Comparison of ENCODE assay signal across 15 cellular contexts in genomic region chr2:144233226-144234114, GRCh38.
DNase-seq lines count a peak whose midpoint lies in the region; ATAC-seq and TF ChIP-seq lines count a peak whose summit lies in the region.
"Had no signal": no experiment of that assay in that cellular context is flagged by ENCODE, and none has a peak within 500 bp of the region (broad histone marks: within the 10 kb centered on the region; RNA-seq: fewer than 3 reads in every experiment).

No MANE protein-coding gene starts in this region.

- no peaks in the 10 kb centered on the region for H3K27me3 ChIP-seq in CD4-positive, CD25-positive, alpha-beta regulatory T cell (ENCODE audit: control insufficient read depth, insufficient read depth, low read length)
- H3K27me3 ChIP-seq in HL-60 (ENCODE audit: insufficient read depth, poor library complexity, severe bottlenecking) (no peaks in the 10 kb centered on the region), aorta (ENCODE audit: control insufficient read depth in 1 of 2, insufficient read depth in 2 of 2, low read length in 1 of 2) (no peaks in the 10 kb centered on the region)
- H3K27me3 ChIP-seq: stomach had no signal

- H3K4me1 ChIP-seq in CD4-positive, CD25-positive, alpha-beta regulatory T cell (ENCODE audit: control insufficient read depth, insufficient read depth, low read length, poor library complexity, severe bottlenecking) = peaks cover 26% of the 10 kb centered on the region
- peaks cover 0 to 2% of the 10 kb centered on the region in 2 donors for H3K4me1 ChIP-seq in aorta (ENCODE audit: control insufficient read depth in 1 of 2, insufficient read depth in 2 of 2, low read length in 2 of 2)

- peak overlapping the region; percentile 66 for H3K4me3 ChIP-seq in CD4-positive, CD25-positive, alpha-beta regulatory T cell (ENCODE audit: low read depth, low read length)
- no peak overlapping the region for H3K4me3 ChIP-seq in HL-60 (replicated peaks; ENCODE audit: insufficient read depth, low read length)
- no peak overlapping the region for H3K4me3 ChIP-seq in aorta (ENCODE audit: low read length in 2 of 2)
- H3K4me3 ChIP-seq: stomach had no signal

- H3K27ac Mint-ChIP-seq in CD4-positive, CD25-positive, alpha-beta regulatory T cell = peak overlapping the region in 2 of 3 donors; percentile 74 to 86
- no peak overlapping the region for H3K27ac Mint-ChIP-seq in memory B cell

- 14 to 29% methylated on average over 3 of the region's 3 CpGs for whole genome bisulfite sequencing in aorta, 2 donors

- intact Hi-C loops in aorta (cut with DNase I) = no loop called here

- ATAC-seq in CD4-positive, CD25-positive, alpha-beta regulatory T cell (ENCODE audit: low read depth in 2 of 2) = no peak
- ATAC-seq in memory B cell (ENCODE audit: low read depth) = no peak
- ATAC-seq in aorta (ENCODE audit: low FRiP score) = no peak
- ATAC-seq: esophagus mucosa had no signal

- no peaks in the 10 kb centered on the region for H3K36me3 Mint-ChIP-seq in CD4-positive, CD25-positive, alpha-beta regulatory T cell
- H3K36me3 Mint-ChIP-seq in memory B cell = peaks cover 8% of the 10 kb centered on the region

- H3K27ac ChIP-seq in CD4-positive, CD25-positive, alpha-beta regulatory T cell (ENCODE audit: insufficient read depth, low read length, poor library complexity, severe bottlenecking) = peak overlapping the region; percentile 6
- peak overlapping the region; percentile 4; the same call in 1 of the 2 replicates for H3K27ac ChIP-seq in HL-60 (replicated peaks)
- H3K27ac ChIP-seq in aorta (ENCODE audit: low read depth in 1 of 2, low read length in 2 of 2) = no peak overlapping the region
- H3K27ac ChIP-seq: C4-2B, RWPE1, stomach had no signal

- no peaks in the 10 kb centered on the region for H3K9me3 Mint-ChIP-seq in CD4-positive, CD25-positive, alpha-beta regulatory T cell
- H3K9me3 Mint-ChIP-seq in memory B cell = no peaks in the 10 kb centered on the region

- no peak for DNase-seq in CD4-positive, CD25-positive, alpha-beta regulatory T cell
- DNase-seq in HL-60 (ENCODE audit: low read depth in 1 of 2, low spot score in 1 of 2) (peak in 1 of 2 experiments; percentile 8), UCSD-AML1 (lab: John Stamatoyannopoulos, UW; ENCODE audit: unreplicated experiment) (peak; percentile 7), memory B cell (ENCODE audit: low spot score in 2 of 2) (no peak), NAMALWA (ENCODE audit: low spot score) (no peak), aorta (no peak), NCI-H748 (lab: John Stamatoyannopoulos, UW; ENCODE audit: unreplicated experiment) (no peak), NCI-H345 (lab: John Stamatoyannopoulos, UW) (no peak)
- DNase-seq: activated effector memory CD4-positive, alpha-beta T cell treated with anti-CD3 and anti-CD28 coated beads, Interleukin-2, amount 50 U/mL, for 16 hours; mammary epithelial cell; posterior cingulate gyrus; stomach had no signal

- H3K9me3 ChIP-seq in CD4-positive, CD25-positive, alpha-beta regulatory T cell (ENCODE audit: control insufficient read depth in 2 of 2, low read length in 2 of 2) = no peaks in the 10 kb centered on the region
- no peaks in the 10 kb centered on the region for H3K9me3 ChIP-seq in aorta (ENCODE audit: control insufficient read depth, low read length)
- H3K9me3 ChIP-seq: stomach had no signal

- H3K36me3 ChIP-seq in CD4-positive, CD25-positive, alpha-beta regulatory T cell (ENCODE audit: control insufficient read depth, insufficient read depth, low read length) = no peaks in the 10 kb centered on the region
- H3K36me3 ChIP-seq in aorta (ENCODE audit: control insufficient read depth in 1 of 2, insufficient read depth in 2 of 2, low read length in 1 of 2) = no peaks in the 10 kb centered on the region
- H3K36me3 ChIP-seq: stomach had no signal

- peak overlapping the region; percentile 1 to 29 (median 18) for H3K4me3 Mint-ChIP-seq in CD4-positive, CD25-positive, alpha-beta regulatory T cell
- peak overlapping the region; percentile 7 for H3K4me3 Mint-ChIP-seq in memory B cell

- no peak for TF ChIP-seq CTCF in HL-60 (IDR thresholded peaks at IDR 0.05; ENCODE audit: insufficient read depth, low read length)

- peaks cover 28 to 47% (median 33%) of the 10 kb centered on the region in 4 donors for H3K4me1 Mint-ChIP-seq in CD4-positive, CD25-positive, alpha-beta regulatory T cell
- peaks cover 41% of the 10 kb centered on the region for H3K4me1 Mint-ChIP-seq in memory B cell

- no peaks in the 10 kb centered on the region for H3K27me3 Mint-ChIP-seq in CD4-positive, CD25-positive, alpha-beta regulatory T cell
- no peaks in the 10 kb centered on the region for H3K27me3 Mint-ChIP-seq in memory B cell

Comparison
In these comparisons a context has a peak if more than half of its experiments do, and no peak if none do; other contexts are left out.
1. H3K27ac ChIP-seq: peak in CD4-positive, CD25-positive, alpha-beta regulatory T cell (single experiment) and HL-60 (single experiment); none in aorta (0 of 2).